Comparison of ENCODE assay signal across 24 cellular contexts in genomic region chr5:110940136-110940535, GRCh38.
"Had no signal": no experiment of that assay in that cellular context is flagged by ENCODE, and none has a peak within 500 bp of the region (broad histone marks: within the 10 kb centered on the region; RNA-seq: fewer than 3 reads in every experiment).

No MANE protein-coding gene starts in this region.

- DNase-seq: activated CD4-positive, alpha-beta T cell treated with anti-CD3 and anti-CD28 coated beads for 4 hours; activated CD8-positive, alpha-beta memory T cell treated with anti-CD3 and anti-CD28 coated beads, Interleukin-2, amount 50 U/mL, for 4 hours; activated CD8-positive, alpha-beta T cell treated with anti-CD3 and anti-CD28 coated beads for 36 hours; activated gamma-delta T cell treated with Interleukin-2 at 50 U/mL for 16 hours; activated naive CD4-positive, alpha-beta T cell treated with anti-CD3 and anti-CD28 coated beads, Interleukin-2, amount 50 U/mL, for 16 hours; activated T-cell treated with anti-CD3 and anti-CD28 coated beads, Interleukin-2, amount 50 U/mL, for 72 hours; amniotic stem cell; cerebellar nuclear complex; Karpas-422; NCI-H1930; NCI-H2171; NCI-H2227 treated with DMSO at 0.1 percent for 48 hours; NCI-H510A; NCI-H526 treated with DMSO at 0.1 percent for 48 hours; NCI-H82; OCI-M1; RPMI8226; T-helper 1 cell had no signal

- H3K27ac Mint-ChIP-seq: activated CD8-positive, alpha-beta T cell treated with anti-CD3 and anti-CD28 coated beads for 36 hours; activated T-cell treated with anti-CD3 and anti-CD28 coated beads, Interleukin-2, amount 50 U/mL, for 72 hours; activated T-helper 2 cell treated with anti-CD3 and anti-CD28 coated beads, Interferon-gamma antibody, Interleukin-2, Interleukin-4, amounts not matched to agents 10 μg/mL and 5 μg/mL and 100 μg/mL, durations not matched to agents 14 hours and 24 hours and 36 hours had no signal

- H3K4me3 ChIP-seq: ascending aorta, SK-N-MC had no signal

- H3K36me3 ChIP-seq: ascending aorta had no signal

- H3K27me3 ChIP-seq: ascending aorta had no signal

- ATAC-seq: activated CD4-positive, CD25-positive, alpha-beta regulatory T cell treated with anti-CD3 and anti-CD28 coated beads, Interleukin-2, amount 50 U/mL, for 24 hours; activated CD8-positive, alpha-beta T cell treated with anti-CD3 and anti-CD28 coated beads for 36 hours; activated T-cell treated with anti-CD3 and anti-CD28 coated beads, Interleukin-2, amount 50 U/mL, for 72 hours; Panc1; Right ventricle myocardium inferior had no signal

- H3K4me1 ChIP-seq: ascending aorta had no signal

- H3K9me3 Mint-ChIP-seq: activated CD8-positive, alpha-beta T cell treated with anti-CD3 and anti-CD28 coated beads for 36 hours; activated T-cell treated with anti-CD3 and anti-CD28 coated beads, Interleukin-2, amount 50 U/mL, for 72 hours; activated T-helper 2 cell treated with anti-CD3 and anti-CD28 coated beads, Interferon-gamma antibody, Interleukin-2, Interleukin-4, amounts not matched to agents 10 μg/mL and 5 μg/mL and 100 μg/mL, durations not matched to agents 14 hours and 24 hours and 36 hours had no signal

- H3K9me3 ChIP-seq: ascending aorta had no signal

- H3K27ac ChIP-seq: ascending aorta, SK-N-MC had no signal
